In genomic region chr3:190790185-190790584, GRCh38 we compare ENCODE assay signal across 39 cellular contexts.
"Had no signal": no experiment of that assay in that cellular context is flagged by ENCODE, and none has a peak within 500 bp of the region (broad histone marks: within the 10 kb centered on the region; RNA-seq: fewer than 3 reads in every experiment).

No MANE protein-coding gene starts in this region.

- FAIRE-seq: astrocyte, bronchial epithelial cell had no signal

- H3K27ac ChIP-seq: adrenal gland, ascending aorta, brain microvascular endothelial cell, cardiac muscle cell had no signal

- H3K27me3 ChIP-seq: ascending aorta, brain microvascular endothelial cell, cardiac muscle cell had no signal

- H3K4me1 Mint-ChIP-seq: activated naive CD4-positive, alpha-beta T cell treated with anti-CD3 and anti-CD28 coated beads, Interleukin-2, amount 10 ng/mL, durations not matched to agents 7 days and 5 days; activated naive CD4-positive, alpha-beta T cell treated with anti-CD3 and anti-CD28 coated beads, Interleukin-2, amount 50 U/mL, for 24 hours; activated naive CD8-positive, alpha-beta T cell treated with anti-CD3 and anti-CD28 coated beads for 36 hours; activated naive CD8-positive, alpha-beta T cell treated with anti-CD3 and anti-CD28 coated beads, Interleukin-2, amount 10 ng/mL, durations not matched to agents 7 days and 5 days; activated naive CD8-positive, alpha-beta T cell treated with anti-CD3 and anti-CD28 coated beads, Interleukin-2, amount 50 U/mL, for 24 hours; activated T-helper 17 cell treated with anti-CD3 and anti-CD28 coated beads, Interleukin-2, amount 50 U/mL, for 72 hours; brain; central memory CD8-positive, alpha-beta T cell had no signal

- H3K9me3 ChIP-seq: adrenal gland, ascending aorta had no signal

- H3K4me3 Mint-ChIP-seq: activated naive CD4-positive, alpha-beta T cell treated with anti-CD3 and anti-CD28 coated beads for 36 hours; activated naive CD4-positive, alpha-beta T cell treated with anti-CD3 and anti-CD28 coated beads, Interleukin-2, amount 10 ng/mL, durations not matched to agents 7 days and 5 days; activated naive CD4-positive, alpha-beta T cell treated with anti-CD3 and anti-CD28 coated beads, Interleukin-2, amount 50 U/mL, for 24 hours; activated naive CD8-positive, alpha-beta T cell; activated naive CD8-positive, alpha-beta T cell treated with anti-CD3 and anti-CD28 coated beads for 36 hours; activated naive CD8-positive, alpha-beta T cell treated with anti-CD3 and anti-CD28 coated beads, Interleukin-2, amount 10 ng/mL, durations not matched to agents 7 days and 5 days; activated naive CD8-positive, alpha-beta T cell treated with anti-CD3 and anti-CD28 coated beads, Interleukin-2, amount 50 U/mL, for 24 hours; activated T-cell treated with anti-CD3 and anti-CD28 coated beads, Interleukin-2, amount 50 U/mL, for 24 hours; activated T-cell treated with anti-CD3 and anti-CD28 coated beads, Interleukin-2, amount 50 U/mL, for 4 hours; activated T-cell treated with anti-CD3 and anti-CD28 coated beads, Interleukin-2, amount 50 U/mL, for 72 hours; activated T-helper 1 cell treated with anti-CD3 and anti-CD28 coated beads, Interleukin-12 subunit alpha, Interleukin-12 subunit beta, Interleukin-2, Interleukin-4 antibody, amounts not matched to agents 30 ng/mL and 10 ng/mL and 1 ng/mL, durations not matched to agents 14 hours and 24 hours and 36 hours; activated T-helper 17 cell treated with anti-CD3 and anti-CD28 coated beads, Interleukin-2, amount 50 U/mL, for 72 hours; brain; central memory CD8-positive, alpha-beta T cell had no signal

- ATAC-seq: activated naive CD4-positive, alpha-beta T cell treated with anti-CD3 and anti-CD28 coated beads, Interleukin-2, amount 50 U/mL, for 72 hours; activated naive CD8-positive, alpha-beta T cell treated with anti-CD3 and anti-CD28 coated beads, Interleukin-2, amount 50 U/mL, for 24 hours; activated T-cell treated with anti-CD3 and anti-CD28 coated beads, Interleukin-2, amount 50 U/mL, for 4 hours; activated T-cell treated with anti-CD3 and anti-CD28 coated beads, Interleukin-2, amount 50 U/mL, for 72 hours; activated T-helper 17 cell treated with anti-CD3 and anti-CD28 coated beads, Interleukin-2, amount 50 U/mL, for 72 hours had no signal

- H3K27me3 Mint-ChIP-seq: activated naive CD4-positive, alpha-beta T cell treated with anti-CD3 and anti-CD28 coated beads, Interleukin-2, amount 10 ng/mL, durations not matched to agents 7 days and 5 days; activated naive CD4-positive, alpha-beta T cell treated with anti-CD3 and anti-CD28 coated beads, Interleukin-2, amount 50 U/mL, for 24 hours; activated naive CD8-positive, alpha-beta T cell treated with anti-CD3 and anti-CD28 coated beads for 36 hours; activated naive CD8-positive, alpha-beta T cell treated with anti-CD3 and anti-CD28 coated beads, Interleukin-2, amount 10 ng/mL, durations not matched to agents 7 days and 5 days; activated naive CD8-positive, alpha-beta T cell treated with anti-CD3 and anti-CD28 coated beads, Interleukin-2, amount 50 U/mL, for 24 hours; activated T-cell treated with anti-CD3 and anti-CD28 coated beads, Interleukin-2, amount 50 U/mL, for 24 hours; activated T-helper 17 cell treated with anti-CD3 and anti-CD28 coated beads, Interleukin-2, amount 50 U/mL, for 72 hours; central memory CD8-positive, alpha-beta T cell had no signal

- H3K36me3 ChIP-seq: adrenal gland, ascending aorta, brain microvascular endothelial cell, cardiac muscle cell had no signal

- H3K27ac Mint-ChIP-seq: activated naive CD4-positive, alpha-beta T cell treated with anti-CD3 and anti-CD28 coated beads for 36 hours; activated naive CD4-positive, alpha-beta T cell treated with anti-CD3 and anti-CD28 coated beads, Interleukin-2, amount 10 ng/mL, durations not matched to agents 7 days and 5 days; activated naive CD4-positive, alpha-beta T cell treated with anti-CD3 and anti-CD28 coated beads, Interleukin-2, amount 50 U/mL, for 24 hours; activated naive CD4-positive, alpha-beta T cell treated with anti-CD3 and anti-CD28 coated beads, Interleukin-2, amount 50 U/mL, for 72 hours; activated naive CD8-positive, alpha-beta T cell; activated naive CD8-positive, alpha-beta T cell treated with anti-CD3 and anti-CD28 coated beads for 36 hours; activated naive CD8-positive, alpha-beta T cell treated with anti-CD3 and anti-CD28 coated beads, Interleukin-2, amount 10 ng/mL, durations not matched to agents 7 days and 5 days; activated naive CD8-positive, alpha-beta T cell treated with anti-CD3 and anti-CD28 coated beads, Interleukin-2, amount 50 U/mL, for 24 hours; activated T-cell treated with anti-CD3 and anti-CD28 coated beads, Interleukin-2, amount 50 U/mL, for 24 hours; activated T-cell treated with anti-CD3 and anti-CD28 coated beads, Interleukin-2, amount 50 U/mL, for 72 hours; activated T-helper 1 cell treated with anti-CD3 and anti-CD28 coated beads, Interleukin-12 subunit alpha, Interleukin-12 subunit beta, Interleukin-2, Interleukin-4 antibody, amounts not matched to agents 30 ng/mL and 10 ng/mL and 1 ng/mL, durations not matched to agents 14 hours and 24 hours and 36 hours; activated T-helper 17 cell treated with anti-CD3 and anti-CD28 coated beads, Interleukin-2, amount 50 U/mL, for 72 hours; activated T-helper 2 cell treated with anti-CD3 and anti-CD28 coated beads, Interferon-gamma antibody, Interleukin-2, Interleukin-4, amounts not matched to agents 10 μg/mL and 5 μg/mL and 100 μg/mL, durations not matched to agents 14 hours and 24 hours and 36 hours; brain had no signal

- H3K4me1 ChIP-seq: adrenal gland, ascending aorta had no signal

- H3K4me3 ChIP-seq: adrenal gland, ascending aorta, cardiac muscle cell had no signal

- H3K36me3 Mint-ChIP-seq: activated naive CD4-positive, alpha-beta T cell treated with anti-CD3 and anti-CD28 coated beads, Interleukin-2, amount 10 ng/mL, durations not matched to agents 7 days and 5 days; activated naive CD4-positive, alpha-beta T cell treated with anti-CD3 and anti-CD28 coated beads, Interleukin-2, amount 50 U/mL, for 24 hours; activated naive CD4-positive, alpha-beta T cell treated with anti-CD3 and anti-CD28 coated beads, Interleukin-2, amount 50 U/mL, for 72 hours; activated naive CD8-positive, alpha-beta T cell; activated naive CD8-positive, alpha-beta T cell treated with anti-CD3 and anti-CD28 coated beads for 36 hours; activated naive CD8-positive, alpha-beta T cell treated with anti-CD3 and anti-CD28 coated beads, Interleukin-2, amount 10 ng/mL, durations not matched to agents 7 days and 5 days; brain had no signal

- DNase-seq: activated effector memory CD4-positive, alpha-beta T cell treated with anti-CD3 and anti-CD28 coated beads, Interleukin-2, amount 50 U/mL, for 16 hours; activated effector memory CD4-positive, alpha-beta T cell treated with Interleukin-2 at 50 U/mL for 16 hours; activated gamma-delta T cell; activated gamma-delta T cell treated with Interleukin-2 at 50 U/mL for 16 hours; activated naive CD4-positive, alpha-beta T cell; activated naive CD4-positive, alpha-beta T cell treated with anti-CD3 and anti-CD28 coated beads for 36 hours; activated naive CD4-positive, alpha-beta T cell treated with anti-CD3 and anti-CD28 coated beads, Interleukin-2, amount 10 ng/mL, durations not matched to agents 7 days and 5 days; activated naive CD4-positive, alpha-beta T cell treated with anti-CD3 and anti-CD28 coated beads, Interleukin-2, amount 50 U/mL, for 16 hours; activated naive CD4-positive, alpha-beta T cell treated with Interleukin-2 at 50 U/mL for 16 hours; activated naive CD8-positive, alpha-beta T cell treated with anti-CD3 and anti-CD28 coated beads for 36 hours; activated naive CD8-positive, alpha-beta T cell treated with anti-CD3 and anti-CD28 coated beads, Interleukin-2, amount 10 ng/mL, durations not matched to agents 7 days and 5 days; activated naive CD8-positive, alpha-beta T cell treated with anti-CD3 and anti-CD28 coated beads, Interleukin-2, amount 50 U/mL, for 24 hours; activated T-cell treated with anti-CD3 and anti-CD28 coated beads for 4 hours; activated T-cell treated with anti-CD3 and anti-CD28 coated beads, Interleukin-2, amount 50 U/mL, for 1 hour; activated T-cell treated with anti-CD3 and anti-CD28 coated beads, Interleukin-2, amount 50 U/mL, for 24 hours; activated T-cell treated with anti-CD3 and anti-CD28 coated beads, Interleukin-2, amount 50 U/mL, for 4 hours; activated T-cell treated with anti-CD3 and anti-CD28 coated beads, Interleukin-2, amount 50 U/mL, for 48 hours; activated T-cell treated with anti-CD3 and anti-CD28 coated beads, Interleukin-2, amount 50 U/mL, for 72 hours; adrenal gland; amniotic stem cell; amygdala; anterior cingulate cortex; aorta; brain microvascular endothelial cell; caudate nucleus; central memory CD4-positive, alpha-beta T cell; cerebellar nuclear complex had no signal

- H3K9me3 Mint-ChIP-seq: activated naive CD4-positive, alpha-beta T cell treated with anti-CD3 and anti-CD28 coated beads for 36 hours; activated naive CD4-positive, alpha-beta T cell treated with anti-CD3 and anti-CD28 coated beads, Interleukin-2, amount 10 ng/mL, durations not matched to agents 7 days and 5 days; activated naive CD8-positive, alpha-beta T cell treated with anti-CD3 and anti-CD28 coated beads for 36 hours; activated naive CD8-positive, alpha-beta T cell treated with anti-CD3 and anti-CD28 coated beads, Interleukin-2, amount 10 ng/mL, durations not matched to agents 7 days and 5 days; activated naive CD8-positive, alpha-beta T cell treated with anti-CD3 and anti-CD28 coated beads, Interleukin-2, amount 50 U/mL, for 24 hours; activated T-cell treated with anti-CD3 and anti-CD28 coated beads, Interleukin-2, amount 50 U/mL, for 24 hours; activated T-cell treated with anti-CD3 and anti-CD28 coated beads, Interleukin-2, amount 50 U/mL, for 4 hours; activated T-cell treated with anti-CD3 and anti-CD28 coated beads, Interleukin-2, amount 50 U/mL, for 72 hours; activated T-helper 1 cell treated with anti-CD3 and anti-CD28 coated beads, Interleukin-12 subunit alpha, Interleukin-12 subunit beta, Interleukin-2, Interleukin-4 antibody, amounts not matched to agents 30 ng/mL and 10 ng/mL and 1 ng/mL, durations not matched to agents 14 hours and 24 hours and 36 hours; activated T-helper 17 cell treated with anti-CD3 and anti-CD28 coated beads, Interleukin-2, amount 50 U/mL, for 72 hours; activated T-helper 2 cell treated with anti-CD3 and anti-CD28 coated beads, Interferon-gamma antibody, Interleukin-2, Interleukin-4, amounts not matched to agents 10 μg/mL and 5 μg/mL and 100 μg/mL, durations not matched to agents 14 hours and 24 hours and 36 hours; brain had no signal
